In the genomic region with DNA sequence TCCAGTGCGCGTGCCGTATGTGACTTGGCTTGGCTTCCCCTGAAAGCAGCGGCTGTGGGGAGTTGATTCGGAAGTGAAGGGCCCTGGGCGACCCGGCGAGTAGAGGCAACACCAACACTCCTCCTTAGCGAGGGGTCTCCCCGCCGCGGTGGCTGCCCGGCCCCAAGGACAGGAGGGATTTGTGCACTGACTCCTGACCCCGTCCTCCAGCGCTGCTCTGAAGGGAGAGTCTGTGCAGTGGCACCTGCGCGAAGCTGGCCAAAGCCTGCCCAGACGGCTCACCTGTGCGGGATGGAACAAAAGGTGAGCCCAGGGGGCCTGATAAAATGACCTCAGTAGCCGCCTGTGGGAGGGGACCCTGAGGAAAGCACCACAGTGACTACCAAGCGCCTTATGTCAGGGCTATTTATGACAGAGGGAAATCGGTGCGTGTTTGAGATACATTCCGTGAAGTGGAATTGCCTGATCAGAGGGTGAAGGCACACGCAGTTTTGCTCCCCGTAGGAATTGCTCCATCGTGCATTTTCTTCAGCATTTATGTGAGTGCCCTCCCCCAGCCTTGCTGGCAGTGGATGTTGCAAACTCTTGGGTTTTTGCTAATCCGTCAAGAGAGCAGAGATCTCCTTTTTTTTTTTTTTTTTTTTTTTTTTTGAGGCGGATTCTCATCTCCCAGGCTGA, we compare ENCODE assay signal across 8 cellular contexts. TPM values are rescaled to one million over a fixed set of nuclear protein-coding genes. Genes with fewer than 3 reads are reported as not detected.
DNase-seq lines count a peak whose midpoint lies in the region; ATAC-seq and TF ChIP-seq lines count a peak whose summit lies in the region.
"Not testable (repeated sequence)": the region's sequence is repeated elsewhere in the genome, so short reads cannot be mapped to it uniquely, and the experiment has no call there.

No MANE protein-coding gene starts in this region.

- ATAC-seq in DND-41 (ENCODE audit: insufficient read depth, low read depth), result not testable (repeated sequence)
- ATAC-seq in GM21526 (IDR thresholded peaks at IDR 0.05; ENCODE audit: low FRiP score, unreplicated experiment), result peak; percentile 54
- peak; percentile 63 for ATAC-seq in HG03439 (IDR thresholded peaks at IDR 0.05; ENCODE audit: unreplicated experiment)

- not testable (repeated sequence) for H3K27me3 ChIP-seq in DND-41 (ENCODE audit: insufficient read depth, low read length, poor library complexity); muscle layer of colon (ENCODE audit: control insufficient read depth in 1 of 2, insufficient read depth in 2 of 2, low read length in 2 of 2); testis

- not testable (repeated sequence) for H3K79me2 ChIP-seq in DND-41 (ENCODE audit: insufficient read depth, low read length)

- H3K27ac ChIP-seq in DND-41 (ENCODE audit: low read length) (peak overlapping the region; percentile 67), muscle layer of colon (ENCODE audit: low read depth, low read length) (peak overlapping the region; percentile 53)
- H3K27ac ChIP-seq in testis, result not testable (repeated sequence)

- intact Hi-C loops in testis (cut with DNase I; ENCODE audit: low total_unique reads), result not testable (repeated sequence)

- TF ChIP-seq CTCF in DND-41 (IDR thresholded peaks at IDR 0.05; ENCODE audit: borderline replicate concordance, extremely low read depth, low read length, poor library complexity, severe bottlenecking); fibroblast of pulmonary artery (IDR thresholded peaks at IDR 0.05; ENCODE audit: low read length, missing control alignments); testis (IDR thresholded peaks at IDR 0.05): not testable (repeated sequence)

- H3K27ac Mint-ChIP-seq in activated naive CD8-positive, alpha-beta T cell, result peak overlapping the region; percentile 50

- H3K4me1 Mint-ChIP-seq in activated naive CD8-positive, alpha-beta T cell (ENCODE audit: low read depth), result not testable (repeated sequence)

- TF ChIP-seq POLR2A in testis (IDR thresholded peaks at IDR 0.05), result not testable (repeated sequence)

- H3K4me2 ChIP-seq in DND-41 (ENCODE audit: insufficient read depth, low read length), result peak overlapping the region; percentile 99

- not testable (repeated sequence) for H3K9me3 ChIP-seq in DND-41 (ENCODE audit: insufficient read depth, low read length, severe bottlenecking); muscle layer of colon (ENCODE audit: low read length); testis

- H3K4me3 ChIP-seq in DND-41 (ENCODE audit: low read depth in 1 of 2, low read length in 2 of 2) (peak overlapping the region; percentile 41 to 94; a peak in 3 of 4 replicates), fibroblast of pulmonary artery (replicated peaks; ENCODE audit: low read depth, low read length) (peak overlapping the region; percentile 66), muscle layer of colon (ENCODE audit: low read depth in 1 of 2, low read length in 2 of 2) (peak overlapping the region; percentile 40 to 59), testis (peak overlapping the region; percentile 37 to 49)

- H3K36me3 Mint-ChIP-seq in activated naive CD8-positive, alpha-beta T cell, result not testable (repeated sequence)

- H3K27me3 Mint-ChIP-seq in activated naive CD8-positive, alpha-beta T cell, result not testable (repeated sequence)

- peak overlapping the region; percentile 69 for H3K9ac ChIP-seq in DND-41 (ENCODE audit: low read depth, low read length)
- not testable (repeated sequence) for H3K9ac ChIP-seq in muscle layer of colon (ENCODE audit: low read length)

- not testable (repeated sequence) for H4K20me1 ChIP-seq in DND-41 (ENCODE audit: insufficient read depth, low read length)

- H3K36me3 ChIP-seq in DND-41 (ENCODE audit: insufficient read depth, low read length); muscle layer of colon (ENCODE audit: insufficient read depth, low read length); testis (ENCODE audit: low read depth, missing control alignments): not testable (repeated sequence)

- peak overlapping the region; percentile 82 for H3K4me3 Mint-ChIP-seq in activated naive CD8-positive, alpha-beta T cell

- WGBS in testis, 2 donors, result 1 to 5% methylated on average over 9 to 11 of the region's 29 CpGs

- DNase-seq in DND-41, result peak; percentile 17
- DNase-seq in OCI-M1 (lab: John Stamatoyannopoulos, UW), result peak; percentile 52
- peak; percentile 55 for DNase-seq in fibroblast of pulmonary artery (ENCODE audit: low read depth)
- DNase-seq in testis, result not testable (repeated sequence)

- peak overlapping the region; percentile 93 for H2AFZ ChIP-seq in DND-41 (ENCODE audit: low read depth, low read length)

- H3K4me1 ChIP-seq in DND-41 (ENCODE audit: insufficient read depth, low read length), result peaks cover 15% of the 10 kb centered on the region
- not testable (repeated sequence) for H3K4me1 ChIP-seq in muscle layer of colon (ENCODE audit: insufficient read depth, low read length); testis

- not testable (repeated sequence) for H3K9me3 Mint-ChIP-seq in activated naive CD8-positive, alpha-beta T cell (ENCODE audit: low read depth)

RNA-seq across cellular contexts. Expression of gene CBY3, which starts 22.5 kb away (rescaled TPM):
- total RNA-seq in testis, result 10 to 100 TPM in 1 of 2 donors, 1 to 10 TPM in 1; 6.4 to 12.8 TPM
- 7.8 TPM for polyA plus RNA-seq in testis (ENCODE audit: insufficient read depth, low read depth, low replicate concordance)

RNA-seq across cellular contexts. Expression of gene HNRNPH1, which starts 34.8 kb away (rescaled TPM):
- 100 to 1,000 TPM; 626 to 636 TPM for total RNA-seq in testis
- 395 TPM for polyA plus RNA-seq in testis (ENCODE audit: insufficient read depth, low read depth, low replicate concordance)

RNA-seq across cellular contexts. Expression of gene CANX, which starts 40.4 kb away (rescaled TPM):
- total RNA-seq in testis, result 100 to 1,000 TPM; 296 to 351 TPM
- polyA plus RNA-seq in testis (ENCODE audit: insufficient read depth, low read depth, low replicate concordance), result 462 TPM
